ENCODE assay signal across 9 cellular contexts in genomic region chr7:81457858-81458522, GRCh38.
A peak's percentile ranks its signal among the peaks of the same experiment; 100 is the strongest.
DNase-seq lines count a peak whose midpoint lies in the region; ATAC-seq, FAIRE-seq and TF ChIP-seq lines count a peak whose summit lies in the region.
"Had no signal": no experiment of that assay in that cellular context is flagged by ENCODE, and none has a peak within 500 bp of the region (broad histone marks: within the 10 kb centered on the region; RNA-seq: fewer than 3 reads in every experiment).

No MANE protein-coding gene starts in this region.

- H3K27ac ChIP-seq in HCT116 (ENCODE audit: low read depth, low read length): no peak overlapping the region
- H3K27ac ChIP-seq in tibial nerve: no peak overlapping the region
- H3K27ac ChIP-seq: tibial artery had no signal

- CTCF ChIA-PET in HCT116 (lab: Charles Lee): interaction anchor here (1.0 to 2.8 kb wide), 6 partner anchors 11 to 1030 kb away, joined by 3 to 14 read pairs (median 5); partner anchors contain the start of gene SEMA3C

- no peak for TF ChIP-seq POLR2A in HCT116 (IDR thresholded peaks at IDR 0.05; ENCODE audit: borderline replicate concordance, extremely low read depth, insufficient read depth, insufficient read length)
- no peak for TF ChIP-seq POLR2A in tibial nerve (IDR thresholded peaks at IDR 0.05)

- no peaks in the 10 kb centered on the region for H3K9me2 ChIP-seq in HCT116 (ENCODE audit: insufficient read depth)

- peak in 2 of 3 experiments; percentile 24 to 49; a peak in 4 of 6 replicates for TF ChIP-seq CTCF in HCT116 (IDR thresholded peaks at IDR 0.05 in 2 of 3, conservative IDR thresholded peaks at IDR 0.05 in 1 of 3; ENCODE audit: borderline replicate concordance in 1 of 3, insufficient read depth in 1 of 3, low read depth in 2 of 3, low read length in 2 of 3)
- peak in 2 of 5 experiments; percentile 27 to 28 for TF ChIP-seq CTCF in tibial nerve (IDR thresholded peaks at IDR 0.05)

- POLR2A ChIA-PET in HCT116 (lab: Charles Lee): no interaction called here

- intact Hi-C loops in HCT116 (cut with micrococcal nuclease): loop anchor here (2.0 to 10.0 kb wide), 3 partner anchors 759 to 1393 kb away; no protein-coding TSS in a partner anchor

- ATAC-seq in HCT116 (no peak), GM21526 (IDR thresholded peaks at IDR 0.05; ENCODE audit: low FRiP score, unreplicated experiment) (no peak), GM18907 (IDR thresholded peaks at IDR 0.05; ENCODE audit: unreplicated experiment) (no peak)

- H3K9me3 ChIP-seq in HCT116 (ENCODE audit: control insufficient read depth in 1 of 2, insufficient read depth in 1 of 2, low read depth in 1 of 2, low read length in 2 of 2) (no peaks in the 10 kb centered on the region), tibial nerve (no peaks in the 10 kb centered on the region), MG63 (no peaks in the 10 kb centered on the region)
- H3K9me3 ChIP-seq: tibial artery had no signal

- H3K36me3 ChIP-seq in HCT116 (ENCODE audit: control insufficient read depth in 1 of 2, insufficient read depth in 2 of 2, low read length in 2 of 2): no peaks in the 10 kb centered on the region
- no peaks in the 10 kb centered on the region for H3K36me3 ChIP-seq in tibial nerve
- H3K36me3 ChIP-seq in MG63: no peaks in the 10 kb centered on the region
- H3K36me3 ChIP-seq: tibial artery had no signal

- H3K27me3 ChIP-seq in HCT116 (ENCODE audit: insufficient read depth, low read length) (no peaks in the 10 kb centered on the region), tibial nerve (no peaks in the 10 kb centered on the region), MG63 (no peaks in the 10 kb centered on the region)
- H3K27me3 ChIP-seq: tibial artery had no signal

- TF ChIP-seq EP300 in tibial nerve (IDR thresholded peaks at IDR 0.05): no peak

- peak; percentile 71 for TF ChIP-seq RAD21 in HCT116 (IDR thresholded peaks at IDR 0.05; ENCODE audit: low read depth)

- no peak overlapping the region for H3K4me2 ChIP-seq in HCT116 (ENCODE audit: low read length)

- RAD21 ChIA-PET in HCT116 (lab: Charles Lee; ENCODE audit: low non-redundant PET in 1 of 2, low total read pairs in 2 of 2, uncharacterized antibody in 2 of 2, unreplicated experiment in 2 of 2): interaction anchor here in 1 of 2 experiments (1.4 kb wide), 1 partner anchor 538 kb away, joined by 5 read pairs; no protein-coding TSS in a partner anchor

- H3K79me2 ChIP-seq in HCT116 (ENCODE audit: insufficient read depth, low read length): no peaks in the 10 kb centered on the region

- H2AFZ ChIP-seq in HCT116 (ENCODE audit: low read depth, low read length, poor library complexity, severe bottlenecking): no peak overlapping the region

- peak; percentile 88 for FAIRE-seq in RCC 7860 (lab: Jason Lieb, UNC)

- no peaks in the 10 kb centered on the region for H4K20me1 ChIP-seq in HCT116 (ENCODE audit: insufficient read depth)

- H3K4me1 ChIP-seq in HCT116 (ENCODE audit: control insufficient read depth in 1 of 2, insufficient read depth in 2 of 2, low read length in 2 of 2) (no peaks in the 10 kb centered on the region), tibial nerve (no peaks in the 10 kb centered on the region)
- H3K4me1 ChIP-seq: tibial artery had no signal

- no peak overlapping the region for H3K4me3 ChIP-seq in HCT116 (replicated peaks in 1 of 2; ENCODE audit: low read depth in 1 of 2, low read length in 2 of 2)
- H3K4me3 ChIP-seq in tibial nerve: no peak overlapping the region
- no peak overlapping the region for H3K4me3 ChIP-seq in MG63
- H3K4me3 ChIP-seq: tibial artery had no signal

- no peak overlapping the region for H3K9ac ChIP-seq in HCT116 (ENCODE audit: low read length)

- BruUV-seq in HCT116 (replicated peaks; lab: Mats Ljungman, UMichigan): no TSS peak

- 22 to 33% methylated on average over 1 of the region's 1 CpG for WGBS in tibial nerve, 2 donors

- peak; percentile 40 for DNase-seq in A172 (ENCODE audit: low spot score)
- peak; percentile 13 for DNase-seq in HCT116 (ENCODE audit: low read depth, low spot score)
- DNase-seq in RCC 7860 (ENCODE audit: low spot score): peak; percentile 70
- peak; percentile 43 for DNase-seq in fibroblast of gingiva (ENCODE audit: low read depth)
- DNase-seq in tibial nerve (ENCODE audit: low spot score in 2 of 2): no peak
- DNase-seq in MG63: no peak
- DNase-seq: tibial artery had no signal

TF ChIP-seq in HCT116, 20 proteins besides CTCF, POLR2A, EP300 and RAD21:
- TF ChIP-seq SRF (IDR thresholded peaks at IDR 0.05; ENCODE audit: low read depth): no peak
- no peak for TF ChIP-seq SIN3A (IDR thresholded peaks at IDR 0.05; ENCODE audit: low read depth)
- peak; percentile 22 for TF ChIP-seq TCF7L2 (IDR thresholded peaks at IDR 0.05; ENCODE audit: borderline replicate concordance, extremely low read depth, insufficient read depth, insufficient read length)

Comparison
In these comparisons a context has a peak if more than half of its experiments do, and no peak if none do; other contexts are left out.
1. DNase-seq: peak in A172 (single experiment), HCT116 (single experiment), RCC 7860 (single experiment) and fibroblast of gingiva (single experiment); none in tibial nerve (0 of 2) and MG63 (single experiment).